8 cellular contexts compared by ENCODE assay signal in the genomic region with DNA sequence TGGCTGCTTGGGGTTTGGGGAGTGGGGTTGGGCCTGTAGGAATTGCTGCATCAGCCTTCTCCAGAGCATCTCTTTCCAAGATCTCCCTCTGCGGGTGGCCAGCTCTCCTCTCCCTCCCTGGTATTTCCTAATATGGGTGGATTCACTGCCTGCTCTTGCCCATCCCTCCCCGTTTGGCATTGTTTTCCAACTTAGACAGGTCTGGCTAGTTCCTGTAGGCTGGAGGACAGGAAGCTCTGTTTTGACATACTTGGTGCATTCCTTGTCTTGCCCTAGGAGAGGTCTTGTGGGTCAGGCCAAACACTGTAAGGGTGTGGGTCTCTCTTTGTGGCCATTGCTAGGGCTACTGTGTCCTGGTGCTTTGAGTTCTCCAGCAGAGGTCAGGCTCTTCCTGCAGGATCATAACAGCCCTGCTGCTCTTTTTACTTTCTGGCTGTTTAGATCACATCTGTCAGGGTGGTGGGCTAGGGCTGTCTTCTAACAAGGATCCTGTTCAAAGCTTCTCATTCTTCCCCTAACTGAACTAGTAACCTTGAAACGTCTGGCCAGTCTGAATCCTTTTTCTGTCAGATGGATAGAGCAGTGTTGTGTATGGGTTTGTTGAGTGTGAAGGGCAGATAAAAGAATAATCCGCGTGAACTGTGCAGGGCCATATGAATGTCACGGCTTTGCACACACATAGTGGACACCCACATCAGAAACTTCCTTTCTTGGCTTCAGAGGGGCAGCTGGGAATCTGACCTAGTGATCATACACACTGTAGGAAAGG. TPM values are rescaled to one million over a fixed set of nuclear protein-coding genes. Genes with fewer than 3 reads are reported as not detected.
DNase-seq lines count a peak whose midpoint lies in the region; ATAC-seq and TF ChIP-seq lines count a peak whose summit lies in the region.

No MANE protein-coding gene starts in this region.

- peaks cover 52% of the 10 kb centered on the region for H3K36me3 ChIP-seq in right atrium auricular region

- H3K9me3 ChIP-seq in right atrium auricular region, result no peaks in the 10 kb centered on the region

- peak in 1 of 2 donors; percentile 58 for TF ChIP-seq CTCF in right atrium auricular region (IDR thresholded peaks at IDR 0.05)

- H3K4me1 ChIP-seq in right atrium auricular region, result peaks cover 0 to 15% of the 10 kb centered on the region in 2 donors

- no peaks in the 10 kb centered on the region for H3K27me3 ChIP-seq in right atrium auricular region

- no peak overlapping the region for H3K27ac ChIP-seq in right atrium auricular region
- H3K27ac ChIP-seq in cingulate gyrus (ENCODE audit: low read depth, low read length), result peak overlapping the region; percentile 4

- no peak overlapping the region for H3K4me3 ChIP-seq in right atrium auricular region

- intact Hi-C loops in Right ventricle myocardium superior (cut with DNase I), result loop anchor here (10.0 kb wide), 1 partner anchor 47 kb away; no protein-coding TSS in a partner anchor

- DNase-seq in Right ventricle myocardium superior, result peak; percentile 52
- DNase-seq in right atrium auricular region (ENCODE audit: low spot score), result no peak
- peak; percentile 85 for DNase-seq in medulla oblongata (ENCODE audit: extremely low spot score)
- no peak for DNase-seq in NCI-H1694 treated with DMSO at 0.1 percent for 48 hours (lab: John Stamatoyannopoulos, UW)
- DNase-seq in effector CD4-positive, alpha-beta T cell, result no peak

- ATAC-seq in Right ventricle myocardium superior (ENCODE audit: poor library complexity) (peak; percentile 49), HG03342 (IDR thresholded peaks at IDR 0.05; ENCODE audit: unreplicated experiment) (no peak), GM21390 (IDR thresholded peaks at IDR 0.05; ENCODE audit: unreplicated experiment) (no peak)

RNA-seq across cellular contexts. Expression of a gene that starts 18.3 kb away (rescaled TPM):
- total RNA-seq in Right ventricle myocardium superior, result 13.5 TPM
- total RNA-seq in right atrium auricular region, result 10 to 100 TPM; 16.9 TPM

RNA-seq across cellular contexts. Expression of a gene that starts 38.6 kb away (rescaled TPM):
- total RNA-seq in Right ventricle myocardium superior (326 TPM), right atrium auricular region (100 to 1,000 TPM; 193 to 284 TPM)

RNA-seq across cellular contexts. Expression of a gene that starts 43.7 kb away (rescaled TPM):
- 17.1 TPM for total RNA-seq in Right ventricle myocardium superior
- total RNA-seq in right atrium auricular region, result 10 to 100 TPM; 17.8 to 18.5 TPM

Comparison
In these comparisons a context has a peak if more than half of its experiments do, and no peak if none do; other contexts are left out.
1. DNase-seq: peak in Right ventricle myocardium superior (single experiment) and medulla oblongata (single experiment); none in right atrium auricular region (single experiment), NCI-H1694 treated with DMSO at 0.1 percent for 48 hours (single experiment) and effector CD4-positive, alpha-beta T cell (single experiment).